Comparison of ENCODE assay signal across 18 cellular contexts in genomic region chr5:55986931-55987330, GRCh38. TPM values are rescaled to one million over a fixed set of nuclear protein-coding genes. Genes with fewer than 3 reads are reported as not detected.
A peak's percentile ranks its signal among the peaks of the same experiment; 100 is the strongest.
DNase-seq lines count a peak whose midpoint lies in the region; ATAC-seq, FAIRE-seq and TF ChIP-seq lines count a peak whose summit lies in the region.
"Had no signal": no experiment of that assay in that cellular context is flagged by ENCODE, and none has a peak within 500 bp of the region (broad histone marks: within the 10 kb centered on the region; RNA-seq: fewer than 3 reads in every experiment).

No MANE protein-coding gene starts in this region.

- TF ChIP-seq RAD21 in HepG2 (CRISPR knock-in tag; IDR thresholded peaks at IDR 0.05) (no peak), GM12878 (IDR thresholded peaks at IDR 0.05; ENCODE audit: insufficient read depth, low read depth, low read length) (no peak)

- H3K4me1 Mint-ChIP-seq in activated CD4-positive, alpha-beta T cell treated with anti-CD3 and anti-CD28 coated beads for 36 hours = peaks cover 87% of the 10 kb centered on the region

- no peak overlapping the region for H3K4me3 Mint-ChIP-seq in activated CD4-positive, alpha-beta T cell treated with anti-CD3 and anti-CD28 coated beads for 36 hours

- H3K9me3 ChIP-seq in HepG2 (ENCODE audit: low read length) (no peaks in the 10 kb centered on the region), right lobe of liver (no peaks in the 10 kb centered on the region), GM12878 (replicated peaks; ENCODE audit: control insufficient read depth, insufficient read depth, low read length) (0 out of 3 replicates have a peak, but pooled peaks cover 1% of the 10 kb centered on the region), smooth muscle cell (replicated peaks; ENCODE audit: low read depth) (no peaks in the 10 kb centered on the region)
- H3K9me3 ChIP-seq: HAP-1, Peyer's patch had no signal

- SMC1A ChIA-PET in GM12878 (lab: Charles Lee; ENCODE audit: uncharacterized antibody, unreplicated experiment) = interaction anchor here (1.0 to 9.9 kb wide), 15 partner anchors 5 to 213 kb away, joined by 3 to 89 read pairs (median 5); partner anchors contain the start of gene IL6ST

- H3K4me1 ChIP-seq in HepG2 (ENCODE audit: insufficient read depth, low read length) = peaks cover 88% of the 10 kb centered on the region
- peaks cover 0 to 71% (median 23%) of the 10 kb centered on the region in 4 donors for H3K4me1 ChIP-seq in right lobe of liver
- no peaks in the 10 kb centered on the region; the same call in 1 of the 2 replicates for H3K4me1 ChIP-seq in GM12878 (ENCODE audit: control insufficient read depth, insufficient read depth, low read length)
- H3K4me1 ChIP-seq in smooth muscle cell (ENCODE audit: low read depth) = peaks cover 33% of the 10 kb centered on the region

- intact Hi-C loops in activated CD4-positive, alpha-beta T cell treated with anti-CD3 and anti-CD28 coated beads for 36 hours (cut with DNase I, micrococcal nuclease) = no loop called here
- intact Hi-C loops in HepG2 (cut with micrococcal nuclease; ENCODE audit: unreplicated experiment) (no loop called here), right lobe of liver (cut with DNase I) (no loop called here), GM12878 (cut with micrococcal nuclease; ENCODE audit: unreplicated experiment) (loop anchor here (10.0 kb wide), 1 partner anchor 278 kb away; no protein-coding TSS in a partner anchor)

- CTCF ChIA-PET in activated CD4-positive, alpha-beta T cell treated with anti-CD3 and anti-CD28 coated beads for 36 hours (lab: Charles Lee) = interaction anchor here (0.7 to 0.9 kb wide), 3 partner anchors 29 to 208 kb away, joined by 3 to 4 read pairs (median 3); no protein-coding TSS in a partner anchor
- CTCF ChIA-PET in HepG2 (lab: Yijun Ruan, JAX; ENCODE audit: low intra/inter-chr PET ratio, low total read pairs) (no interaction called here), GM12878 (lab: Yijun Ruan, JAX) (interaction anchor here (0.5 to 10.0 kb wide), 6 partner anchors 9 to 214 kb away, joined by 3 to 122 read pairs (median 4); no protein-coding TSS in a partner anchor)

- peaks cover 30% of the 10 kb centered on the region for H3F3A ChIP-seq in smooth muscle cell (ENCODE audit: low read depth)

- no peak for TF ChIP-seq EP300 in HepG2 (IDR thresholded peaks at IDR 0.05; ENCODE audit: low read depth in 2 of 2, low read length in 2 of 2)
- TF ChIP-seq EP300 in HepG2 (CRISPR knock-in tag; IDR thresholded peaks at IDR 0.05; ENCODE audit: borderline replicate concordance) = no peak
- no peak for TF ChIP-seq EP300 in GM12878 (IDR thresholded peaks at IDR 0.05; ENCODE audit: borderline replicate concordance in 1 of 2, control insufficient read depth in 1 of 2, low read depth in 2 of 2, low read length in 2 of 2)

- H3K27ac Mint-ChIP-seq in activated CD4-positive, alpha-beta T cell treated with anti-CD3 and anti-CD28 coated beads for 36 hours = peak overlapping the region; percentile 68

- H3K4me3 ChIP-seq in HepG2 (replicated peaks in 1 of 3; ENCODE audit: insufficient read depth in 1 of 3, low read depth in 2 of 3, low read length in 3 of 3) (no peak overlapping the region), right lobe of liver (no peak overlapping the region), GM12878 (0 out of 2 replicates have a peak overlapping the region, but pooled peaks have one; percentile 4), smooth muscle cell (peak overlapping the region; percentile 0)
- H3K4me3 ChIP-seq: HAP-1, Peyer's patch had no signal

- DNase-seq in activated CD4-positive, alpha-beta T cell treated with anti-CD3 and anti-CD28 coated beads for 36 hours = no peak
- DNase-seq in activated CD4-positive, alpha-beta T cell treated with anti-CD3 and anti-CD28 coated beads, Interleukin-2, amount 50 U/mL, for 1 hour = no peak
- DNase-seq in HepG2 (ENCODE audit: low spot score) = no peak
- DNase-seq in right lobe of liver = no peak
- DNase-seq in GM12878 (ENCODE audit: low read depth, low spot score) = no peak
- DNase-seq in smooth muscle cell (lab: John Stamatoyannopoulos, UW; ENCODE audit: unreplicated experiment) = no peak
- no peak for DNase-seq in cerebellar cortex (ENCODE audit: low spot score)
- no peak for DNase-seq in foreskin melanocyte
- DNase-seq: DMS79, Karpas-422, NCI-H1930, NCI-H2171, NCI-H510A, NCI-H82, Peyer's patch had no signal

- H3K79me2 ChIP-seq in HepG2 (ENCODE audit: insufficient read depth, low read length) (peaks cover 98% of the 10 kb centered on the region), GM12878 (ENCODE audit: control insufficient read depth, insufficient read depth, low read length) (peaks cover 83% of the 10 kb centered on the region), smooth muscle cell (ENCODE audit: low read depth) (peaks cover 100% of the 10 kb centered on the region)

- TF ChIP-seq CTCF in HepG2 (CRISPR knock-in tag; IDR thresholded peaks at IDR 0.05) (no peak), right lobe of liver (IDR thresholded peaks at IDR 0.05) (no peak), GM12878 (IDR thresholded peaks at IDR 0.05 in 2 of 3, conservative IDR thresholded peaks at IDR 0.05 in 1 of 3; ENCODE audit: control insufficient read depth in 2 of 3, extremely low read depth in 1 of 3, insufficient read depth in 1 of 3, low read depth in 3 of 3, low read length in 3 of 3) (no peak), smooth muscle cell (IDR thresholded peaks at IDR 0.05; ENCODE audit: borderline replicate concordance, insufficient read depth, poor library complexity, severe bottlenecking) (no peak)

- H3K4me2 ChIP-seq in HepG2 (ENCODE audit: low read depth, low read length) = no peak overlapping the region
- H3K4me2 ChIP-seq in GM12878 (ENCODE audit: control insufficient read depth, insufficient read depth) = no peak overlapping the region
- H3K4me2 ChIP-seq in smooth muscle cell = peak overlapping the region; percentile 91

- TF ChIP-seq POLR2A in HepG2 (IDR thresholded peaks at IDR 0.05; ENCODE audit: insufficient read depth in 1 of 2, low read depth in 2 of 2, low read length in 2 of 2) (no peak), right lobe of liver (IDR thresholded peaks at IDR 0.05) (no peak), GM12878 (IDR thresholded peaks at IDR 0.05; ENCODE audit: low read depth, low read length) (no peak)

- in situ Hi-C loops in HepG2 (cut with HindIII; ENCODE audit: extremely low pct_ligation_motif_present, low pct_unique_long_range_greater_than_20kb) (loop anchor here (25.0 kb wide), 1 partner anchor 875 kb away; no protein-coding TSS in a partner anchor), GM12878 (cut with MboI) (no loop called here)

- peaks cover 52% of the 10 kb centered on the region for H3K36me3 Mint-ChIP-seq in activated CD4-positive, alpha-beta T cell treated with anti-CD3 and anti-CD28 coated beads for 36 hours (ENCODE audit: low read depth)

- POLR2A ChIA-PET in activated CD4-positive, alpha-beta T cell treated with anti-CD3 and anti-CD28 coated beads for 36 hours (lab: Charles Lee) = no interaction called here
- POLR2A ChIA-PET in HepG2 (lab: Yijun Ruan, JAX) (no interaction called here), GM12878 (lab: Charles Lee) (interaction anchor here (0.5 to 1.3 kb wide), 3 partner anchors 9 to 82 kb away, joined by 3 to 5 read pairs (median 3); no protein-coding TSS in a partner anchor)

- peak; percentile 4 for FAIRE-seq in HepG2 (lab: Jason Lieb, UNC)
- FAIRE-seq in GM12878 (lab: Jason Lieb, UNC) = no peak

- no peak for ATAC-seq in activated CD4-positive, alpha-beta T cell treated with anti-CD3 and anti-CD28 coated beads for 36 hours
- ATAC-seq in HepG2 = no peak
- ATAC-seq in right lobe of liver = no peak
- ATAC-seq in GM12878 = no peak

- H4K20me1 ChIP-seq in HepG2 (ENCODE audit: insufficient read depth, low read length) (peaks cover 74% of the 10 kb centered on the region), GM12878 (ENCODE audit: control insufficient read depth, insufficient read depth) (no peaks in the 10 kb centered on the region), smooth muscle cell (ENCODE audit: low read depth) (peaks cover 100% of the 10 kb centered on the region)

- peaks cover 5% of the 10 kb centered on the region for H3K9me3 Mint-ChIP-seq in activated CD4-positive, alpha-beta T cell treated with anti-CD3 and anti-CD28 coated beads for 36 hours (ENCODE audit: low read depth)

- no peak overlapping the region for H3K27ac ChIP-seq in HepG2 (ENCODE audit: extremely low read length, insufficient read depth, low read length)
- no peak overlapping the region for H3K27ac ChIP-seq in right lobe of liver
- H3K27ac ChIP-seq in GM12878 (ENCODE audit: control insufficient read depth, insufficient read depth) = no peak overlapping the region
- H3K27ac ChIP-seq in smooth muscle cell (ENCODE audit: low read depth) = peak overlapping the region; percentile 8
- H3K27ac ChIP-seq: 22Rv1, C4-2B, Peyer's patch had no signal

- WGBS in HepG2 (ENCODE audit: low lambda C conversion rate) = 83% methylated on average over 4 of the region's 4 CpGs
- 65% methylated on average over 4 of the region's 4 CpGs for WGBS in right lobe of liver (ENCODE audit: insufficient coverage, low coverage, low lambda C conversion rate, missing lambda C conversion rate)
- WGBS in GM12878 (ENCODE audit: insufficient coverage, insufficient replicate concordance, low lambda C conversion rate, missing lambda C conversion rate) = 59% methylated on average over 4 of the region's 4 CpGs
- WGBS in smooth muscle cell (ENCODE audit: low lambda C conversion rate) = 45% methylated on average over 4 of the region's 4 CpGs

- no peak overlapping the region for H2AFZ ChIP-seq in HepG2 (ENCODE audit: low read length)
- no peak overlapping the region for H2AFZ ChIP-seq in GM12878 (ENCODE audit: control insufficient read depth, low read depth, low read length)
- H2AFZ ChIP-seq in smooth muscle cell (ENCODE audit: low read depth) = no peak overlapping the region

- H3K27me3 ChIP-seq in HepG2 (ENCODE audit: control insufficient read depth in 1 of 2, insufficient read depth in 2 of 2, low read length in 2 of 2) = no peaks in the 10 kb centered on the region; a peak in 1 of 5 replicates
- no peaks in the 10 kb centered on the region for H3K27me3 ChIP-seq in right lobe of liver
- no peaks in the 10 kb centered on the region for H3K27me3 ChIP-seq in GM12878 (replicated peaks in 1 of 2; ENCODE audit: control insufficient read depth in 2 of 2, insufficient read depth in 2 of 2, low read length in 1 of 2)
- H3K27me3 ChIP-seq in smooth muscle cell (ENCODE audit: low read depth) = no peaks in the 10 kb centered on the region
- H3K27me3 ChIP-seq: Peyer's patch had no signal

- H3K36me3 ChIP-seq in HepG2 (replicated peaks in 1 of 2; ENCODE audit: control insufficient read depth in 1 of 2, insufficient read depth in 2 of 2, low read length in 2 of 2) (peaks cover 4 to 22% of the 10 kb centered on the region in 2 experiments), right lobe of liver (peaks cover 0 to 7% (median 4%) of the 10 kb centered on the region in 4 donors), GM12878 (ENCODE audit: control insufficient read depth in 2 of 2, insufficient read depth in 2 of 2, low read length in 1 of 2) (no peaks in the 10 kb centered on the region; a peak in 2 of 4 replicates), smooth muscle cell (ENCODE audit: low read depth) (peaks cover 10% of the 10 kb centered on the region)
- H3K36me3 ChIP-seq: HAP-1 had no signal

- H3K9ac ChIP-seq in HepG2 (ENCODE audit: insufficient read depth, low read depth, low read length) (no peak overlapping the region), GM12878 (ENCODE audit: control insufficient read depth, insufficient read depth, low read length) (no peak overlapping the region), smooth muscle cell (ENCODE audit: low read depth) (no peak overlapping the region)

- BruUV-seq in HepG2 (replicated peaks; lab: Mats Ljungman, UMichigan) (no TSS peak), GM12878 (replicated peaks; lab: Mats Ljungman, UMichigan) (no TSS peak)

- no peaks in the 10 kb centered on the region for H3K27me3 Mint-ChIP-seq in activated CD4-positive, alpha-beta T cell treated with anti-CD3 and anti-CD28 coated beads for 36 hours

- RAD21 ChIA-PET in GM12878 (lab: Charles Lee; ENCODE audit: unreplicated experiment) = interaction anchor here (0.9 to 7.7 kb wide), 4 partner anchors 32 to 214 kb away, joined by 3 to 79 read pairs (median 3); no protein-coding TSS in a partner anchor

RNA-seq across cellular contexts. Expression of gene IL6ST, which starts 7.8 kb away (rescaled TPM):
- 10 to 100 TPM; 57.1 to 64.4 TPM for total RNA-seq in activated CD4-positive, alpha-beta T cell treated with anti-CD3 and anti-CD28 coated beads for 36 hours
- total RNA-seq in HepG2 (2016; rRNA removed; fragmentation: Illumina TruSeq; extraction: Trizol) (161 and 166 TPM in 2 replicates), right lobe of liver (100 to 1,000 TPM; 150 to 341 (median 278) TPM), GM12878 (2014; rRNA removed) (10.6 and 10.7 TPM in 2 replicates), GM12878 (2014; rRNA removed; fragmentation: Illumina TruSeq; extraction: Trizol) (17.2 and 20.9 TPM in 2 replicates), GM12878 (2021) (14.2 and 14.4 TPM in 2 replicates), smooth muscle cell (1,401 and 1,456 TPM in 2 replicates)
- 14.7 and 15.1 TPM in 2 replicates for total RNA-seq in HepG2 (2016; cell fraction: cytosol; rRNA removed; fragmentation: Illumina TruSeq; extraction: Trizol; ENCODE audit: low read depth)
- total RNA-seq in HepG2 (2016; cell fraction: insoluble cytoplasmic fraction; rRNA removed; fragmentation: Illumina TruSeq; extraction: Trizol) = 168 TPM in 2 replicates
- 65.8 and 71.7 TPM in 2 replicates for total RNA-seq in HepG2 (2016; cell fraction: membrane; rRNA removed; fragmentation: Illumina TruSeq; extraction: Trizol)
- 163 and 201 TPM in 2 replicates for total RNA-seq in HepG2 (2016; cell fraction: nucleus; rRNA removed; fragmentation: Illumina TruSeq; extraction: Trizol)
- polyA plus RNA-seq in HepG2 (2011; rRNA removed) (57.9 and 66.6 TPM in 2 replicates), GM12878 (2011; rRNA removed) (139 and 232 TPM in 2 replicates), GM12878 (2014; fragmentation: Illumina TruSeq; extraction: Trizol) (9.1 and 12.9 TPM in 2 replicates), GM12878 (2014; fragmentation: Nextera tagmentation; extraction: Ambion mirVana) (1 to 10 TPM; 1.5 to 1.8 TPM), GM12878 (2014; rRNA removed) (4.8 and 5.1 TPM in 2 replicates), GM12878 (2016; fragmentation: Nextera tagmentation; extraction: Ambion mirVana) (10 to 100 TPM; 13.0 to 13.8 TPM), smooth muscle cell (555 and 672 TPM in 2 replicates)
- polyA plus RNA-seq in HepG2 (2011; cell fraction: cytosol; rRNA removed) = 31.2 and 65.6 TPM in 2 replicates
- 23.4 and 30.7 TPM in 2 replicates for polyA plus RNA-seq in HepG2 (2011; cell fraction: nucleus; rRNA removed)
- polyA plus RNA-seq in HepG2 (2012) = 51.0 and 78.1 TPM in 2 replicates
- 2.0 and 2.1 TPM in 2 replicates for polyA plus RNA-seq in HepG2 (2016; cell fraction: cytosol; fragmentation: Illumina TruSeq; extraction: Trizol; ENCODE audit: low read depth)
- polyA plus RNA-seq in HepG2 (2016; cell fraction: insoluble cytoplasmic fraction; fragmentation: Illumina TruSeq; extraction: Trizol; ENCODE audit: low read depth) = 43.1 and 49.7 TPM in 2 replicates
- 9.8 and 10.4 TPM in 2 replicates for polyA plus RNA-seq in HepG2 (2016; cell fraction: membrane; fragmentation: Illumina TruSeq; extraction: Trizol; ENCODE audit: low read depth)
- polyA plus RNA-seq in HepG2 (2016; cell fraction: nucleus; fragmentation: Illumina TruSeq; extraction: Trizol; ENCODE audit: insufficient read depth, low read depth) = 83.2 and 85.6 TPM in 2 replicates
- 72.6 and 124 TPM in 2 replicates for polyA minus RNA-seq in HepG2 (2011; rRNA and poly(A)+ RNA removed; ENCODE audit: low replicate concordance)
- 241 and 268 TPM in 2 replicates for polyA minus RNA-seq in HepG2 (2011; cell fraction: cytosol; rRNA and poly(A)+ RNA removed)
- 145 and 264 TPM in 2 replicates for polyA minus RNA-seq in HepG2 (2011; cell fraction: nucleus; rRNA and poly(A)+ RNA removed)
- total RNA-seq in GM12878 (2013; cell fraction: nucleolus; rRNA removed) = 246 and 249 TPM in 2 replicates
- 2.6 TPM for polyA plus RNA-seq in GM12878 (2011; ENCODE audit: low read depth)
- polyA plus RNA-seq in GM12878 (2011; cell fraction: cytosol; rRNA removed) = 64.4 and 71.0 TPM in 2 replicates
- 91.8 and 137 TPM in 2 replicates for polyA plus RNA-seq in GM12878 (2011; cell fraction: nucleus; rRNA removed)
- polyA plus RNA-seq in GM12878 (2012) = 5.5 and 6.8 TPM in 2 replicates
- 311 and 430 TPM in 2 replicates for polyA minus RNA-seq in GM12878 (2011; rRNA and poly(A)+ RNA removed)
- polyA minus RNA-seq in GM12878 (2011; cell fraction: cytosol; rRNA and poly(A)+ RNA removed) = 125 and 166 TPM in 2 replicates
- 130 and 132 TPM in 2 replicates for polyA minus RNA-seq in GM12878 (2011; cell fraction: nucleus; rRNA and poly(A)+ RNA removed)

Comparison
In these comparisons a context has a peak if more than half of its experiments do, and no peak if none do; other contexts are left out.
1. H3K4me3 ChIP-seq: peak in GM12878 (single experiment) and smooth muscle cell (single experiment); none in HepG2 (0 of 3) and right lobe of liver (0 of 3).